28 cellular contexts compared by ENCODE assay signal in the genomic region with DNA sequence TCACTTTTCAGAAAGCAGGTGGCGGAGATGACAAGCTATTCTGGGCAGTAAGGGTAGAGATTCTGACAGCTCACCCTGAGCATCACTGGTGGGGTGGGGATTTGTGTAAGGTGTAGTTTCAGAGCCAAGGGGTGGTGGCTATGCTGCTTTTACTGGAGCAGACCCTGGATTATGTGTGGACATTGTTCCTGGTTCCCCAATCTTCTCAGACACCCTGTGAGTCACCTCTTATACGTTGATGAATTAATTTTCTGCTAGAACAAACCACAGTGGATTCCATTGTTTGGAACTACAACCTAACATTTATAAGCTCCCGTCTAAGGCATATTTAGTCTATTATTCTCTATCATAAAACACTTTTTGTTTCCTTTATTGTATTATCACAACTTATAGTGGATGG.
"Had no signal": no experiment of that assay in that cellular context is flagged by ENCODE, and none has a peak within 500 bp of the region (broad histone marks: within the 10 kb centered on the region; RNA-seq: fewer than 3 reads in every experiment).

No MANE protein-coding gene starts in this region.

- H3K4me3 ChIP-seq: body of pancreas, pancreas, prostate gland, right atrium auricular region, smooth muscle cell, stomach, thyroid gland, upper lobe of left lung, vagina had no signal

- H3K36me3 ChIP-seq: neutrophil, pancreas, prostate gland, right atrium auricular region, stomach, thyroid gland, upper lobe of left lung, vagina had no signal

- H3K4me3 Mint-ChIP-seq: activated CD4-positive, alpha-beta memory T cell treated with anti-CD3 and anti-CD28 coated beads, Interleukin-2, amount 10 ng/mL, durations not matched to agents 7 days and 5 days; activated CD4-positive, alpha-beta T cell treated with anti-CD3 and anti-CD28 coated beads, Interleukin-2, amount 10 ng/mL, durations not matched to agents 24 days and 14 days; activated naive CD8-positive, alpha-beta T cell treated with anti-CD3 and anti-CD28 coated beads, Interleukin-2, amount 50 U/mL, for 24 hours; activated T-cell treated with anti-CD3 and anti-CD28 coated beads, Interleukin-2, amount 50 U/mL, for 24 hours; activated T-helper 17 cell treated with anti-CD3 and anti-CD28 coated beads, Interleukin-2, amount 50 U/mL, for 72 hours; mesothelial cell of epicardium; naive B cell; nephron progenitor cell; stimulated activated naive B cell treated with anti-CD40 and anti-IgM and Interleukin-4, amounts not matched to agents 10 μg/mL and 1 μg/mL and 100 μg/mL, for 72 hours had no signal

- H3K27ac ChIP-seq: body of pancreas, neutrophil, pancreas, prostate gland, right atrium auricular region, stomach, thyroid gland, upper lobe of left lung, vagina had no signal

- H3K27me3 ChIP-seq: body of pancreas, neutrophil, pancreas, right atrium auricular region, stomach, thyroid gland, upper lobe of left lung, vagina had no signal

- H3K9me3 Mint-ChIP-seq: activated CD4-positive, alpha-beta memory T cell treated with anti-CD3 and anti-CD28 coated beads, Interleukin-2, amount 10 ng/mL, durations not matched to agents 7 days and 5 days; activated CD4-positive, alpha-beta T cell treated with anti-CD3 and anti-CD28 coated beads, Interleukin-2, amount 10 ng/mL, durations not matched to agents 24 days and 14 days; activated naive CD8-positive, alpha-beta T cell treated with anti-CD3 and anti-CD28 coated beads, Interleukin-2, amount 50 U/mL, for 24 hours; activated T-cell treated with anti-CD3 and anti-CD28 coated beads, Interleukin-2, amount 50 U/mL, for 24 hours; activated T-helper 17 cell treated with anti-CD3 and anti-CD28 coated beads, Interleukin-2, amount 50 U/mL, for 72 hours; mesothelial cell of epicardium; nephron progenitor cell; stimulated activated naive B cell treated with anti-CD40 and anti-IgM and Interleukin-4, amounts not matched to agents 10 μg/mL and 1 μg/mL and 100 μg/mL, for 72 hours had no signal

- H3K4me1 ChIP-seq: body of pancreas, pancreas, prostate gland, stomach, thyroid gland, upper lobe of left lung, vagina had no signal

- ATAC-seq: activated naive CD8-positive, alpha-beta T cell treated with anti-CD3 and anti-CD28 coated beads, Interleukin-2, amount 50 U/mL, for 24 hours; activated T-helper 17 cell treated with anti-CD3 and anti-CD28 coated beads, Interleukin-2, amount 50 U/mL, for 72 hours; body of pancreas; left ventricle myocardium superior; pancreas; stimulated activated naive B cell treated with anti-CD40 and anti-IgM and Interleukin-4, amounts not matched to agents 10 μg/mL and 1 μg/mL and 100 μg/mL, for 72 hours had no signal

- H3K36me3 Mint-ChIP-seq: mesothelial cell of epicardium; naive B cell; stimulated activated naive B cell treated with anti-CD40 and anti-IgM and Interleukin-4, amounts not matched to agents 10 μg/mL and 1 μg/mL and 100 μg/mL, for 72 hours had no signal

- H3K4me2 ChIP-seq: smooth muscle cell had no signal

- H3K9me3 ChIP-seq: body of pancreas, neutrophil, pancreas, prostate gland, right atrium auricular region, stomach, thyroid gland, upper lobe of left lung, vagina had no signal

- DNase-seq: activated CD4-positive, alpha-beta memory T cell treated with anti-CD3 and anti-CD28 coated beads, Interleukin-2, amount 10 ng/mL, durations not matched to agents 7 days and 5 days; activated CD4-positive, alpha-beta T cell treated with anti-CD3 and anti-CD28 coated beads, Interleukin-2, amount 10 ng/mL, durations not matched to agents 24 days and 14 days; activated CD4-positive, CD25-positive, alpha-beta regulatory T cell treated with anti-CD3 and anti-CD28 coated beads, Interleukin-2, amount 50 U/mL, for 72 hours; activated CD8-positive, alpha-beta memory T cell treated with anti-CD3 and anti-CD28 coated beads, Interleukin-2, amount 50 U/mL, for 48 hours; activated gamma-delta T cell treated with Interleukin-2 at 50 U/mL for 16 hours; activated naive CD4-positive, alpha-beta T cell treated with anti-CD3 and anti-CD28 coated beads, Interleukin-2, amount 50 U/mL, for 16 hours; activated naive CD8-positive, alpha-beta T cell treated with anti-CD3 and anti-CD28 coated beads, Interleukin-2, amount 50 U/mL, for 24 hours; activated T-cell treated with anti-CD3 and anti-CD28 coated beads, Interleukin-2, amount 50 U/mL, for 24 hours; body of pancreas; caudate nucleus; left cardiac atrium; left ventricle myocardium superior; naive B cell; nephron progenitor cell; pancreas; stimulated activated CD4-positive, alpha-beta T cell treated with anti-CD3 and anti-CD28 coated beads, Interleukin-2, amount 100 ng/mL, for 24 hours; stimulated activated naive B cell treated with anti-CD40 and anti-IgM and Interleukin-4, amounts not matched to agents 10 μg/mL and 1 μg/mL and 100 μg/mL, for 72 hours; stomach; T-helper 2 cell; thyroid gland; upper lobe of left lung had no signal

- H3K27ac Mint-ChIP-seq: activated CD4-positive, alpha-beta memory T cell treated with anti-CD3 and anti-CD28 coated beads, Interleukin-2, amount 10 ng/mL, durations not matched to agents 7 days and 5 days; activated CD4-positive, alpha-beta T cell treated with anti-CD3 and anti-CD28 coated beads, Interleukin-2, amount 10 ng/mL, durations not matched to agents 24 days and 14 days; activated naive CD8-positive, alpha-beta T cell treated with anti-CD3 and anti-CD28 coated beads, Interleukin-2, amount 50 U/mL, for 24 hours; activated T-cell treated with anti-CD3 and anti-CD28 coated beads, Interleukin-2, amount 50 U/mL, for 24 hours; activated T-helper 17 cell treated with anti-CD3 and anti-CD28 coated beads, Interleukin-2, amount 50 U/mL, for 72 hours; mesothelial cell of epicardium; naive B cell; nephron progenitor cell; stimulated activated naive B cell treated with anti-CD40 and anti-IgM and Interleukin-4, amounts not matched to agents 10 μg/mL and 1 μg/mL and 100 μg/mL, for 72 hours had no signal

- H3K27me3 Mint-ChIP-seq: activated CD4-positive, alpha-beta memory T cell treated with anti-CD3 and anti-CD28 coated beads, Interleukin-2, amount 10 ng/mL, durations not matched to agents 7 days and 5 days; activated CD4-positive, alpha-beta T cell treated with anti-CD3 and anti-CD28 coated beads, Interleukin-2, amount 10 ng/mL, durations not matched to agents 24 days and 14 days; activated naive CD8-positive, alpha-beta T cell treated with anti-CD3 and anti-CD28 coated beads, Interleukin-2, amount 50 U/mL, for 24 hours; activated T-cell treated with anti-CD3 and anti-CD28 coated beads, Interleukin-2, amount 50 U/mL, for 24 hours; activated T-helper 17 cell treated with anti-CD3 and anti-CD28 coated beads, Interleukin-2, amount 50 U/mL, for 72 hours; naive B cell; stimulated activated naive B cell treated with anti-CD40 and anti-IgM and Interleukin-4, amounts not matched to agents 10 μg/mL and 1 μg/mL and 100 μg/mL, for 72 hours had no signal

- H3K4me1 Mint-ChIP-seq: activated CD4-positive, alpha-beta memory T cell treated with anti-CD3 and anti-CD28 coated beads, Interleukin-2, amount 10 ng/mL, durations not matched to agents 7 days and 5 days; activated CD4-positive, alpha-beta T cell treated with anti-CD3 and anti-CD28 coated beads, Interleukin-2, amount 10 ng/mL, durations not matched to agents 24 days and 14 days; activated naive CD8-positive, alpha-beta T cell treated with anti-CD3 and anti-CD28 coated beads, Interleukin-2, amount 50 U/mL, for 24 hours; activated T-helper 17 cell treated with anti-CD3 and anti-CD28 coated beads, Interleukin-2, amount 50 U/mL, for 72 hours; mesothelial cell of epicardium; naive B cell; nephron progenitor cell; stimulated activated naive B cell treated with anti-CD40 and anti-IgM and Interleukin-4, amounts not matched to agents 10 μg/mL and 1 μg/mL and 100 μg/mL, for 72 hours had no signal
